Comparison of ENCODE assay signal across 11 cellular contexts in genomic region chr1:30270468-30270867, GRCh38.
A peak's percentile ranks its signal among the peaks of the same experiment; 100 is the strongest.
DNase-seq lines count a peak whose midpoint lies in the region; ATAC-seq and TF ChIP-seq lines count a peak whose summit lies in the region.
"Had no signal": no experiment of that assay in that cellular context is flagged by ENCODE, and none has a peak within 500 bp of the region (broad histone marks: within the 10 kb centered on the region; RNA-seq: fewer than 3 reads in every experiment).

No MANE protein-coding gene starts in this region.

- peak overlapping the region; percentile 23 for H3K18ac ChIP-seq in neuronal stem cell (ENCODE audit: low read length)

- H2BK15ac ChIP-seq in neuronal stem cell (ENCODE audit: low read length), result no peak overlapping the region

- H3K9ac ChIP-seq in BLaER1 (no peak overlapping the region), neuronal stem cell (ENCODE audit: low read depth, low read length, poor library complexity) (peak overlapping the region; percentile 17)

- no peak overlapping the region for H3K4ac ChIP-seq in neuronal stem cell (ENCODE audit: low read length)

- peak; percentile 45 for DNase-seq in coronary artery (ENCODE audit: low spot score)
- no peak for DNase-seq in neuronal stem cell (ENCODE audit: low spot score)
- DNase-seq in H4 (ENCODE audit: low spot score), result no peak
- DNase-seq: BE2C, DMS53, GF-D8 had no signal

- H3K23ac ChIP-seq in neuronal stem cell (ENCODE audit: low read depth, low read length, poor library complexity), result peak overlapping the region; percentile 59

- no peak for TF ChIP-seq CTCF in HEK293 (tag by site-specific recombination; IDR thresholded peaks at IDR 0.05)
- no peak for TF ChIP-seq CTCF in coronary artery (IDR thresholded peaks at IDR 0.05)

- H4K91ac ChIP-seq in neuronal stem cell (ENCODE audit: low read depth, low read length, poor library complexity), result no peak overlapping the region

- H4K8ac ChIP-seq in neuronal stem cell (ENCODE audit: low read depth, low read length), result no peak overlapping the region

- H3K27me3 ChIP-seq in BLaER1 (no peaks in the 10 kb centered on the region), neuronal stem cell (ENCODE audit: control insufficient read depth in 3 of 3, insufficient read depth in 3 of 3, low read depth in 1 of 3, low read length in 3 of 3) (no peaks in the 10 kb centered on the region)
- H3K27me3 ChIP-seq: BE2C had no signal

- no peak overlapping the region for H3K14ac ChIP-seq in neuronal stem cell (ENCODE audit: low read length)

- peak overlapping the region; percentile 64 for H2AK5ac ChIP-seq in neuronal stem cell (ENCODE audit: low read depth, low read length)

- WGBS in neuronal stem cell (ENCODE audit: extremely low coverage in 2 of 2, insufficient read length in 2 of 2, insufficient replicate concordance in 1 of 2), 2 donors, result no CpG with 5 or more reads among the region's 1 CpG

- ATAC-seq in GM18867 (IDR thresholded peaks at IDR 0.05; ENCODE audit: unreplicated experiment) (no peak), GM21528 (IDR thresholded peaks at IDR 0.05; ENCODE audit: low FRiP score, unreplicated experiment) (no peak)
- ATAC-seq: GM23338 had no signal

- H3K36me3 ChIP-seq in BLaER1 (no peaks in the 10 kb centered on the region), HEK293 (ENCODE audit: control insufficient read depth in 2 of 2, insufficient read depth in 1 of 2, low read length in 2 of 2) (no peaks in the 10 kb centered on the region), neuronal stem cell (replicated peaks in 1 of 2; ENCODE audit: control insufficient read depth in 2 of 2, insufficient read depth in 2 of 2, low read length in 2 of 2) (no peaks in the 10 kb centered on the region)
- H3K36me3 ChIP-seq: BE2C had no signal

- H2BK120ac ChIP-seq in neuronal stem cell (ENCODE audit: low read depth, low read length), result no peak overlapping the region

- H3K79me1 ChIP-seq in neuronal stem cell (ENCODE audit: low read depth, low read length), result no peaks in the 10 kb centered on the region

- peak overlapping the region; percentile 34 for H2BK12ac ChIP-seq in neuronal stem cell (ENCODE audit: low read length)

- peak overlapping the region; percentile 59 for H2BK5ac ChIP-seq in neuronal stem cell (ENCODE audit: low read length)

- CTCF ChIA-PET in HEK293 (lab: Yijun Ruan, JAX), result interaction anchor here (0.7 kb wide), 1 partner anchor 477 kb away, joined by 3 read pairs; no protein-coding TSS in a partner anchor

- POLR2A ChIA-PET in HEK293 (lab: Yijun Ruan, JAX), result no interaction called here

- H3K4me1 ChIP-seq in BLaER1, result peaks cover 56% of the 10 kb centered on the region
- no peaks in the 10 kb centered on the region for H3K4me1 ChIP-seq in HEK293 (ENCODE audit: control insufficient read depth, insufficient read depth, low read length)
- H3K4me1 ChIP-seq in neuronal stem cell (ENCODE audit: control insufficient read depth in 2 of 2, insufficient read depth in 1 of 2, low read depth in 1 of 2, low read length in 2 of 2), result peaks cover 0 to 1% of the 10 kb centered on the region in 2 donors
- H3K4me1 ChIP-seq: BE2C had no signal

- H3K9me3 ChIP-seq in BLaER1 (peaks cover 16% of the 10 kb centered on the region), HEK293 (ENCODE audit: control insufficient read depth, insufficient read depth, low read depth, low read length) (no peaks in the 10 kb centered on the region), neuronal stem cell (replicated peaks in 1 of 2; ENCODE audit: control insufficient read depth in 2 of 2, insufficient read depth in 1 of 2, low read depth in 1 of 2, low read length in 2 of 2) (no peaks in the 10 kb centered on the region)
- H3K9me3 ChIP-seq: BE2C had no signal

- H3K4me3 ChIP-seq in BLaER1 (no peak overlapping the region), HEK293 (ENCODE audit: low read depth, low read length) (no peak overlapping the region), coronary artery (no peak overlapping the region), neuronal stem cell (ENCODE audit: low read length in 2 of 2) (peak overlapping the region in 1 of 2 donors; percentile 39)
- H3K4me3 ChIP-seq: GM23338 had no signal

- peak overlapping the region; percentile 68; the same call in 1 of the 2 replicates for H3K4me2 ChIP-seq in BLaER1
- no peak overlapping the region for H3K4me2 ChIP-seq in neuronal stem cell (ENCODE audit: insufficient read depth, low read length, poor library complexity, severe bottlenecking)
- H3K4me2 ChIP-seq: GM23338 had no signal

- no peak overlapping the region for H2AFZ ChIP-seq in neuronal stem cell (ENCODE audit: low read length)
- H2AFZ ChIP-seq: GM23338 had no signal

- H4K20me1 ChIP-seq in BLaER1, result no peaks in the 10 kb centered on the region

- H3K27ac ChIP-seq in BLaER1 (no peak overlapping the region), HEK293 (ENCODE audit: extremely low read depth, low read depth, low read length) (no peak overlapping the region), coronary artery (no peak overlapping the region), neuronal stem cell (replicated peaks; ENCODE audit: low read length) (no peak overlapping the region)

TF ChIP-seq in HEK293, 187 proteins besides CTCF, POLR2A, EP300 and RAD21:
- TF ChIP-seq ZNF624 (tag by site-specific recombination; IDR thresholded peaks at IDR 0.05), result no peak
- TF ChIP-seq EGR2 (tag by site-specific recombination; IDR thresholded peaks at IDR 0.05; ENCODE audit: low read depth), result peak; percentile 72; the same call in 1 of the 2 replicates
- TF ChIP-seq ZEB2 (tag by site-specific recombination; IDR thresholded peaks at IDR 0.05), result peak; percentile 97
- TF ChIP-seq ZSCAN16 (tag by site-specific recombination; IDR thresholded peaks at IDR 0.05), result no peak
TF ChIP-seq in HEK293: peak in this region for 2.
